In genomic region chr17:74574489-74575142, GRCh38 we compare ENCODE assay signal across 24 cellular contexts. TPM values are rescaled to one million over a fixed set of nuclear protein-coding genes. Genes with fewer than 3 reads are reported as not detected.
A peak's percentile ranks its signal among the peaks of the same experiment; 100 is the strongest.
DNase-seq lines count a peak whose midpoint lies in the region; ATAC-seq, FAIRE-seq and TF ChIP-seq lines count a peak whose summit lies in the region.
"Had no signal": no experiment of that assay in that cellular context is flagged by ENCODE, and none has a peak within 500 bp of the region (broad histone marks: within the 10 kb centered on the region; RNA-seq: fewer than 3 reads in every experiment).

No MANE protein-coding gene starts in this region.

- peak; percentile 93 for FAIRE-seq in bronchial epithelial cell (lab: Jason Lieb, UNC)
- FAIRE-seq: GM12891, GM18507 had no signal

- H3K27ac ChIP-seq in upper lobe of left lung: no peak overlapping the region
- H3K27ac ChIP-seq: C4-2B had no signal

- H3K4me3 Mint-ChIP-seq in stimulated activated naive B cell treated with anti-CD40 and anti-IgM and Interleukin-4, amounts not matched to agents 10 μg/mL and 1 μg/mL and 100 μg/mL, for 72 hours: no peak overlapping the region
- no peak overlapping the region for H3K4me3 Mint-ChIP-seq in naive thymus-derived CD8-positive, alpha-beta T cell
- H3K4me3 Mint-ChIP-seq: CD4-positive, CD25-positive, alpha-beta regulatory T cell; CD8-positive, alpha-beta T cell; GM23338; H9 had no signal

- ATAC-seq in mucosa of descending colon: peak; percentile 94
- ATAC-seq in stimulated activated naive B cell treated with anti-CD40 and anti-IgM and Interleukin-4, amounts not matched to agents 10 μg/mL and 1 μg/mL and 100 μg/mL, for 72 hours (replicated peaks): no peak
- ATAC-seq in naive thymus-derived CD8-positive, alpha-beta T cell: no peak
- ATAC-seq in upper lobe of left lung (ENCODE audit: low FRiP score in 2 of 2): no peak
- ATAC-seq: CD8-positive, alpha-beta T cell; GM23338; HCT116 had no signal

- intact Hi-C loops in mucosa of descending colon (cut with DNase I, micrococcal nuclease): no loop called here

- H3K4me3 ChIP-seq in bronchial epithelial cell (ENCODE audit: low read depth, low read length) (no peak overlapping the region), mucosa of descending colon (no peak overlapping the region), upper lobe of left lung (no peak overlapping the region)
- H3K4me3 ChIP-seq: GM23338 had no signal

- no peak for TF ChIP-seq POLR2A in upper lobe of left lung (IDR thresholded peaks at IDR 0.05)

- no peak for TF ChIP-seq CTCF in bronchial epithelial cell (IDR thresholded peaks at IDR 0.05; ENCODE audit: insufficient read depth, low read length, severe bottlenecking)
- no peak for TF ChIP-seq CTCF in mucosa of descending colon (IDR thresholded peaks at IDR 0.05)
- no peak for TF ChIP-seq CTCF in upper lobe of left lung (IDR thresholded peaks at IDR 0.05)

- H3K27me3 ChIP-seq in bronchial epithelial cell (ENCODE audit: control insufficient read depth, insufficient read depth, low read length) (no peaks in the 10 kb centered on the region), upper lobe of left lung (no peaks in the 10 kb centered on the region)

- 70 to 79% methylated on average over 5 of the region's 5 CpGs for WGBS in upper lobe of left lung, 2 donors

- H3K36me3 ChIP-seq in bronchial epithelial cell (ENCODE audit: control insufficient read depth, insufficient read depth, low read length): no peaks in the 10 kb centered on the region
- H3K36me3 ChIP-seq in mucosa of descending colon (ENCODE audit: low read depth): no peaks in the 10 kb centered on the region
- no peaks in the 10 kb centered on the region for H3K36me3 ChIP-seq in upper lobe of left lung

- H3K9me3 ChIP-seq in mucosa of descending colon (no peaks in the 10 kb centered on the region), upper lobe of left lung (no peaks in the 10 kb centered on the region)
- H3K9me3 ChIP-seq: Caco-2 had no signal

- POLR2A ChIA-PET in naive thymus-derived CD8-positive, alpha-beta T cell (lab: Charles Lee): no interaction called here

- no peaks in the 10 kb centered on the region for H3K36me3 Mint-ChIP-seq in stimulated activated naive B cell treated with anti-CD40 and anti-IgM and Interleukin-4, amounts not matched to agents 10 μg/mL and 1 μg/mL and 100 μg/mL, for 72 hours
- H3K36me3 Mint-ChIP-seq in naive thymus-derived CD8-positive, alpha-beta T cell: peaks cover 0 to 3% (median 0%) of the 10 kb centered on the region in 3 donors
- H3K36me3 Mint-ChIP-seq: CD4-positive, CD25-positive, alpha-beta regulatory T cell; CD8-positive, alpha-beta T cell had no signal

- no peak for DNase-seq in bronchial epithelial cell (ENCODE audit: low read depth)
- peak in 1 of 3 donors; percentile 27 for DNase-seq in mucosa of descending colon
- DNase-seq in stimulated activated naive B cell treated with anti-CD40 and anti-IgM and Interleukin-4, amounts not matched to agents 10 μg/mL and 1 μg/mL and 100 μg/mL, for 72 hours: no peak
- DNase-seq in naive thymus-derived CD8-positive, alpha-beta T cell: no peak
- DNase-seq in C1 segment of cervical spinal cord (lab: John Stamatoyannopoulos, UW): no peak
- DNase-seq in NOMO-1 (lab: John Stamatoyannopoulos, UW; ENCODE audit: unreplicated experiment in 2 of 2): no peak
- no peak for DNase-seq in upper lobe of left lung
- DNase-seq: Caco-2; CD8-positive, alpha-beta T cell; DMS153; DMS79; EL; GDM1; H9 had no signal

- no peak for TF ChIP-seq EP300 in upper lobe of left lung (IDR thresholded peaks at IDR 0.05)

- peak overlapping the region; percentile 56 for H3K27ac Mint-ChIP-seq in stimulated activated naive B cell treated with anti-CD40 and anti-IgM and Interleukin-4, amounts not matched to agents 10 μg/mL and 1 μg/mL and 100 μg/mL, for 72 hours
- H3K27ac Mint-ChIP-seq in naive thymus-derived CD8-positive, alpha-beta T cell: no peak overlapping the region
- H3K27ac Mint-ChIP-seq: CD4-positive, CD25-positive, alpha-beta regulatory T cell; CD8-positive, alpha-beta T cell; GM23338; H9 had no signal

- no peaks in the 10 kb centered on the region for H3K9me3 Mint-ChIP-seq in stimulated activated naive B cell treated with anti-CD40 and anti-IgM and Interleukin-4, amounts not matched to agents 10 μg/mL and 1 μg/mL and 100 μg/mL, for 72 hours
- H3K9me3 Mint-ChIP-seq in naive thymus-derived CD8-positive, alpha-beta T cell: no peaks in the 10 kb centered on the region
- H3K9me3 Mint-ChIP-seq: CD8-positive, alpha-beta T cell; GM23338 had no signal

- H3K4me1 ChIP-seq in mucosa of descending colon (ENCODE audit: low read depth) (no peaks in the 10 kb centered on the region), upper lobe of left lung (peaks cover 0 to 4% (median 0%) of the 10 kb centered on the region in 4 donors)
- H3K4me1 ChIP-seq: Caco-2 had no signal

- peaks cover 34 to 59% of the 10 kb centered on the region in 2 donors for H3K27me3 Mint-ChIP-seq in stimulated activated naive B cell treated with anti-CD40 and anti-IgM and Interleukin-4, amounts not matched to agents 10 μg/mL and 1 μg/mL and 100 μg/mL, for 72 hours
- peaks cover 5 to 13% (median 11%) of the 10 kb centered on the region in 5 donors for H3K27me3 Mint-ChIP-seq in naive thymus-derived CD8-positive, alpha-beta T cell

- H3K4me1 Mint-ChIP-seq in stimulated activated naive B cell treated with anti-CD40 and anti-IgM and Interleukin-4, amounts not matched to agents 10 μg/mL and 1 μg/mL and 100 μg/mL, for 72 hours: peaks cover 2 to 11% of the 10 kb centered on the region in 2 donors
- peaks cover 4 to 7% (median 6%) of the 10 kb centered on the region in 4 donors for H3K4me1 Mint-ChIP-seq in naive thymus-derived CD8-positive, alpha-beta T cell

RNA-seq across cellular contexts. Expression of gene CD300H, which starts 7.3 kb away (rescaled TPM):
- total RNA-seq in bronchial epithelial cell (not detected in 2 replicates), mucosa of descending colon (not detected), upper lobe of left lung (1 to 10 TPM in 1 of 6 donors, under 1 TPM in 1, not detected in 4; 0.37 to 2.7 TPM)
- not detected for total RNA-seq in naive thymus-derived CD8-positive, alpha-beta T cell
- polyA plus RNA-seq in naive thymus-derived CD8-positive, alpha-beta T cell: not detected
- total RNA-seq: A172; A673; Caco-2; CD4-positive, CD25-positive, alpha-beta regulatory T cell; CD8-positive, alpha-beta T cell; GM23338; H4; H9 had no signal
- polyA plus RNA-seq: BJ, GM23338 had no signal

RNA-seq across cellular contexts. Expression of gene CD300LD, which starts 17.5 kb away (rescaled TPM):
- not detected in 2 replicates for total RNA-seq in bronchial epithelial cell
- total RNA-seq in mucosa of descending colon: not detected
- total RNA-seq in naive thymus-derived CD8-positive, alpha-beta T cell: not detected
- not detected for polyA plus RNA-seq in naive thymus-derived CD8-positive, alpha-beta T cell
- total RNA-seq in upper lobe of left lung: not detected
- total RNA-seq: A172; A673; Caco-2; CD4-positive, CD25-positive, alpha-beta regulatory T cell; CD8-positive, alpha-beta T cell; GM23338; H4; H9 had no signal
- polyA plus RNA-seq: BJ; CD4-positive, CD25-positive, alpha-beta regulatory T cell; GM23338 had no signal

RNA-seq across cellular contexts. Expression of gene CD300C, which starts 28.7 kb away (rescaled TPM):
- total RNA-seq in bronchial epithelial cell: not detected in 2 replicates
- total RNA-seq in mucosa of descending colon: 1 to 10 TPM in 1 of 3 donors, under 1 TPM in 2; 0.26 to 1.7 (median 0.95) TPM
- total RNA-seq in naive thymus-derived CD8-positive, alpha-beta T cell: not detected
- under 1 TPM in 1 of 3 donors, not detected in 2; 0.11 TPM for polyA plus RNA-seq in naive thymus-derived CD8-positive, alpha-beta T cell
- total RNA-seq in upper lobe of left lung: 10 to 100 TPM in 3 of 6 donors, 1 to 10 TPM in 2, under 1 TPM in 1; 0.98 to 19.4 (median 9.7) TPM
- total RNA-seq: A673; Caco-2; CD4-positive, CD25-positive, alpha-beta regulatory T cell; CD8-positive, alpha-beta T cell; GM23338; H9 had no signal
- polyA plus RNA-seq: GM23338 had no signal

RNA-seq across cellular contexts. Expression of gene CD300LB, which starts 43.3 kb away (rescaled TPM):
- total RNA-seq in bronchial epithelial cell: not detected in 2 replicates
- under 1 TPM in 2 of 3 donors, not detected in 1; 0.27 to 0.28 TPM for total RNA-seq in mucosa of descending colon
- not detected for total RNA-seq in naive thymus-derived CD8-positive, alpha-beta T cell
- under 1 TPM in 1 of 3 donors, not detected in 2; 0.22 TPM for polyA plus RNA-seq in naive thymus-derived CD8-positive, alpha-beta T cell
- total RNA-seq in upper lobe of left lung: 1 to 10 TPM in 3 of 6 donors, under 1 TPM in 3; 0.49 to 3.1 (median 1.5) TPM
- total RNA-seq: A172; A673; Caco-2; CD4-positive, CD25-positive, alpha-beta regulatory T cell; CD8-positive, alpha-beta T cell; GM23338; H4; H9 had no signal
- polyA plus RNA-seq: BJ; CD4-positive, CD25-positive, alpha-beta regulatory T cell; GM23338 had no signal

RNA-seq across cellular contexts. Expression of gene CD300E, which starts 48.9 kb away (rescaled TPM):
- not detected in 2 replicates for total RNA-seq in bronchial epithelial cell
- under 1 TPM in 2 of 3 donors, not detected in 1; 0.47 to 0.53 TPM for total RNA-seq in mucosa of descending colon
- total RNA-seq in naive thymus-derived CD8-positive, alpha-beta T cell: not detected
- polyA plus RNA-seq in naive thymus-derived CD8-positive, alpha-beta T cell: under 1 TPM in 1 of 3 donors, not detected in 2; 0.06 TPM
- 10 to 100 TPM in 2 of 6 donors, 1 to 10 TPM in 4; 3.6 to 15.6 (median 6.7) TPM for total RNA-seq in upper lobe of left lung
- total RNA-seq: A172; A673; Caco-2; CD4-positive, CD25-positive, alpha-beta regulatory T cell; GM23338; H4; H9 had no signal
- polyA plus RNA-seq: BJ, GM23338 had no signal
